1 cellular context compared by ENCODE assay signal in genomic region chr16:57497121-57497520, GRCh38.
TF ChIP-seq lines count a peak whose summit lies in the region.

No MANE protein-coding gene starts in this region.

TF ChIP-seq in H1, 55 proteins besides CTCF, POLR2A, EP300 and RAD21:
- no peak for TF ChIP-seq USF2 (IDR thresholded peaks at IDR 0.05; ENCODE audit: low read length)
- no peak for TF ChIP-seq SAP30 (IDR thresholded peaks at IDR 0.05; ENCODE audit: insufficient read depth, insufficient replicate concordance, low read length)
- TF ChIP-seq CBX8 (IDR thresholded peaks at IDR 0.05; ENCODE audit: borderline replicate concordance, low read depth, low read length): no peak
- TF ChIP-seq RNF2 (IDR thresholded peaks at IDR 0.05; ENCODE audit: borderline replicate concordance, low read depth, low read length, missing control alignments, poor library complexity, severe bottlenecking): no peak
- no peak for TF ChIP-seq CHD2 (IDR thresholded peaks at IDR 0.05; ENCODE audit: low read length)
- no peak for TF ChIP-seq SUZ12 (IDR thresholded peaks at IDR 0.05; ENCODE audit: low read length)
- no peak for TF ChIP-seq GABPA (IDR thresholded peaks at IDR 0.05; ENCODE audit: borderline replicate concordance, insufficient read depth, low read length)
- no peak for TF ChIP-seq CEBPB (IDR thresholded peaks at IDR 0.05; ENCODE audit: low read depth, low read length)
- TF ChIP-seq JUND (IDR thresholded peaks at IDR 0.05; ENCODE audit: low read length): no peak
- TF ChIP-seq TEAD4 (IDR thresholded peaks at IDR 0.05; ENCODE audit: low read depth, low read length): no peak
- no peak for TF ChIP-seq TAF1 (IDR thresholded peaks at IDR 0.05; ENCODE audit: low read depth, low read length)
- no peak for TF ChIP-seq KDM5A (IDR thresholded peaks at IDR 0.05; ENCODE audit: low read length)
- no peak for TF ChIP-seq CREB1 (IDR thresholded peaks at IDR 0.05)
